Comparison of ENCODE assay signal across 24 cellular contexts in the genomic region with DNA sequence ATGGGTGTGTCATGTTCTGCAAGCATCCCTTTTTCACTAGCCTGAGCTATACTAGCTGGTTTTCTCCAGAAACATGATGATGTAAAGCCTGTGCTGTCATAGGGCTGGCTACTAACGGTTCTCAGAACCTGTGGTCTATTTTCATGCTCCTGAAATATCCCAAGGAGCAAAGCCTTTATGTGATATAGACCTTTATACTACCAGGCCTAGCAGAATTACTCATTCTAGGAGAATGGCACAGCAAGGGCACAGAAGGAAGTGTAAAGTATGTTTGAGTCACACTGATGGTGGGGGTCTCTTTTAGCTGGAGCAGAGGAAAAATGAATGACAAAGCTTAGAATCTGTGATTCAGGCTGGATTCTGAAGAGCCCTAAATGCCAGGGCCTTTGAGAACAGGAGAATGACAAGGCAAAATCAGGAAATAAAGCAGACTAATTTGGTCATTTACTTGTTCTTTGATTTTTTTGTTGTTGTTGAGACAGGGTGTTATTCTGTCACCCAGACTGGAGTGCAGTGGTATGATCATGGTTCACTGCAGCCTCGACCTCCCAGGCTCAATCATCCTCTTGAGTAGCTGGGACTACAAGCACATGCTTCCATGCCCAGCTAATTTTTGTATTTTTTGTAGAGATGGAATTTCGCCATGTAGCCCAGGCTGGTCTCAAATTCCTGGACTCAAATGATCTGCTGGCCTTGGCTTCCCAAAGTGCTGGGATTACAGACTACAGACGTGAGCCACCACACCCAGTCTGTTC. TPM values are rescaled to one million over a fixed set of nuclear protein-coding genes. Genes with fewer than 3 reads are reported as not detected.
DNase-seq lines count a peak whose midpoint lies in the region; ATAC-seq and TF ChIP-seq lines count a peak whose summit lies in the region.
"Had no signal": no experiment of that assay in that cellular context is flagged by ENCODE, and none has a peak within 500 bp of the region (broad histone marks: within the 10 kb centered on the region; RNA-seq: fewer than 3 reads in every experiment).

No MANE protein-coding gene starts in this region.

- no peak overlapping the region for H3K9ac ChIP-seq in adipocyte (ENCODE audit: low read length)

- peaks cover 3% of the 10 kb centered on the region for H3K9me3 Mint-ChIP-seq in nephron progenitor cell
- H3K9me3 Mint-ChIP-seq: memory B cell; natural killer cell treated with Interleukin-12 subunit alpha and Interleukin-12 subunit beta and Interleukin-15 and Interleukin-18, amount 100 ng/mL, for 72 hours; stimulated activated naive B cell treated with anti-CD40 and anti-IgM and Interleukin-4, amounts not matched to agents 10 μg/mL and 1 μg/mL and 100 μg/mL, for 72 hours; T-helper 2 cell treated with Interferon-gamma antibody and Interleukin-4, amounts not matched to agents 5 μg/mL and 100 μg/mL, for 36 hours had no signal

- WGBS in thyroid gland, 2 donors: 42 to 55% methylated on average over 4 of the region's 4 CpGs

- peaks cover 4% of the 10 kb centered on the region for H3K4me1 Mint-ChIP-seq in nephron progenitor cell
- H3K4me1 Mint-ChIP-seq: memory B cell; stimulated activated naive B cell treated with anti-CD40 and anti-IgM and Interleukin-4, amounts not matched to agents 10 μg/mL and 1 μg/mL and 100 μg/mL, for 72 hours had no signal

- peaks cover 13% of the 10 kb centered on the region for H3K27me3 Mint-ChIP-seq in nephron progenitor cell (ENCODE audit: low read depth, poor library complexity)

- ATAC-seq in GM18498 (IDR thresholded peaks at IDR 0.05; ENCODE audit: unreplicated experiment): no peak
- ATAC-seq: HCT116; heart right ventricle; natural killer cell treated with Interleukin-12 subunit alpha and Interleukin-12 subunit beta and Interleukin-15 and Interleukin-18, amount 100 ng/mL, for 72 hours; stimulated activated naive B cell treated with anti-CD40 and anti-IgM and Interleukin-4, amounts not matched to agents 10 μg/mL and 1 μg/mL and 100 μg/mL, for 72 hours had no signal

- TF ChIP-seq CTCF in fibroblast of the aortic adventitia (IDR thresholded peaks at IDR 0.05; ENCODE audit: insufficient read depth, low read length) (no peak), thyroid gland (IDR thresholded peaks at IDR 0.05) (no peak), nephron progenitor cell (IDR thresholded peaks at IDR 0.05) (no peak)

- peaks cover 9% of the 10 kb centered on the region for H3K9me3 ChIP-seq in adipocyte (ENCODE audit: control insufficient read depth, low read length)
- no peaks in the 10 kb centered on the region for H3K9me3 ChIP-seq in thyroid gland
- H3K9me3 ChIP-seq: heart right ventricle, tibial nerve had no signal

- H3K27ac Mint-ChIP-seq in nephron progenitor cell: no peak overlapping the region
- H3K27ac Mint-ChIP-seq: memory B cell; natural killer cell treated with Interleukin-12 subunit alpha and Interleukin-12 subunit beta and Interleukin-15 and Interleukin-18, amount 100 ng/mL, for 72 hours; stimulated activated naive B cell treated with anti-CD40 and anti-IgM and Interleukin-4, amounts not matched to agents 10 μg/mL and 1 μg/mL and 100 μg/mL, for 72 hours; T-helper 2 cell treated with Interferon-gamma antibody and Interleukin-4, amounts not matched to agents 5 μg/mL and 100 μg/mL, for 36 hours had no signal

- H3K4me3 ChIP-seq in adipocyte (ENCODE audit: low read length): no peak overlapping the region
- no peak overlapping the region for H3K4me3 ChIP-seq in fibroblast of the aortic adventitia (ENCODE audit: low read depth, low read length)
- no peak overlapping the region for H3K4me3 ChIP-seq in thyroid gland (replicated peaks in 1 of 3)
- H3K4me3 ChIP-seq: heart right ventricle, tibial nerve had no signal

- H3K27me3 ChIP-seq in adipocyte (replicated peaks; ENCODE audit: control insufficient read depth, insufficient read depth, low read length) (peaks cover 12% of the 10 kb centered on the region), thyroid gland (no peaks in the 10 kb centered on the region)

- H3K4me1 ChIP-seq in adipocyte (ENCODE audit: control insufficient read depth, insufficient read depth, low read length) (peaks cover 5% of the 10 kb centered on the region), thyroid gland (no peaks in the 10 kb centered on the region)
- H3K4me1 ChIP-seq: heart right ventricle, tibial nerve had no signal

- no peaks in the 10 kb centered on the region for H3K36me3 Mint-ChIP-seq in nephron progenitor cell (ENCODE audit: low read depth)
- H3K36me3 Mint-ChIP-seq: memory B cell; natural killer cell treated with Interleukin-12 subunit alpha and Interleukin-12 subunit beta and Interleukin-15 and Interleukin-18, amount 100 ng/mL, for 72 hours; stimulated activated naive B cell treated with anti-CD40 and anti-IgM and Interleukin-4, amounts not matched to agents 10 μg/mL and 1 μg/mL and 100 μg/mL, for 72 hours had no signal

- no peak overlapping the region for H3K4me3 Mint-ChIP-seq in nephron progenitor cell
- H3K4me3 Mint-ChIP-seq: memory B cell; natural killer cell treated with Interleukin-12 subunit alpha and Interleukin-12 subunit beta and Interleukin-15 and Interleukin-18, amount 100 ng/mL, for 72 hours; stimulated activated naive B cell treated with anti-CD40 and anti-IgM and Interleukin-4, amounts not matched to agents 10 μg/mL and 1 μg/mL and 100 μg/mL, for 72 hours; T-helper 2 cell treated with Interferon-gamma antibody and Interleukin-4, amounts not matched to agents 5 μg/mL and 100 μg/mL, for 36 hours had no signal

- peak; percentile 90 for DNase-seq in HT1080 (ENCODE audit: low read depth)
- peak; percentile 47 for DNase-seq in adipocyte (ENCODE audit: low read depth)
- peak; percentile 30 for DNase-seq in fibroblast of the aortic adventitia (ENCODE audit: low read depth)
- DNase-seq in thyroid gland: peak; percentile 59 to 62
- DNase-seq in NCI-H2227 treated with DMSO at 0.1 percent for 48 hours (lab: John Stamatoyannopoulos, UW): no peak
- DNase-seq in nephron progenitor cell: no peak
- DNase-seq: activated CD4-positive, CD25-positive, alpha-beta regulatory T cell treated with anti-CD3 and anti-CD28 coated beads, Interleukin-2, amount 50 U/mL, for 72 hours; activated effector memory CD4-positive, alpha-beta T cell treated with Interleukin-2 at 50 U/mL for 16 hours; aorta; C1 segment of cervical spinal cord; cortex of kidney; erythroblast; heart right ventricle; islet precursor cell; NCI-H1930; SHP77 treated with DMSO at 0.1 percent for 48 hours; stimulated activated CD4-positive, alpha-beta T cell treated with anti-CD3 and anti-CD28 coated beads, Interleukin-15, amount 100 ng/mL, for 24 hours; stimulated activated naive B cell treated with anti-CD40 and anti-IgM and Interleukin-4, amounts not matched to agents 10 μg/mL and 1 μg/mL and 100 μg/mL, for 72 hours had no signal

- intact Hi-C loops in thyroid gland (cut with DNase I): no loop called here

- H3K36me3 ChIP-seq in adipocyte (ENCODE audit: control insufficient read depth, insufficient read depth, low read length, severe bottlenecking): no peaks in the 10 kb centered on the region
- no peaks in the 10 kb centered on the region for H3K36me3 ChIP-seq in thyroid gland
- H3K36me3 ChIP-seq: heart right ventricle, tibial nerve had no signal

- H3K27ac ChIP-seq in thyroid gland: peak overlapping the region; percentile 37 to 50 (median 50)
- H3K27ac ChIP-seq: heart right ventricle, tibial nerve had no signal

- no peak for TF ChIP-seq POLR2A in thyroid gland (IDR thresholded peaks at IDR 0.05)

RNA-seq across cellular contexts. Expression of a gene that starts 11.8 kb away (rescaled TPM):
- 21.9 and 33.4 TPM in 2 replicates for total RNA-seq in HT1080 (2014; rRNA removed; shearing (Covaris generic))
- 20.1 and 24.3 TPM in 2 replicates for polyA plus RNA-seq in HT1080 (2015; cell fraction: cytosol; rRNA removed)
- 22.4 and 22.7 TPM in 2 replicates for polyA plus RNA-seq in HT1080 (2015; cell fraction: nucleus; rRNA removed)
- total RNA-seq in fibroblast of the aortic adventitia (ENCODE audit: low replicate concordance) (38.2 and 113 TPM in 2 replicates), thyroid gland (10 to 100 TPM; 58.2 to 79.0 (median 65.5) TPM)

RNA-seq across cellular contexts. Expression of a gene that starts 32.8 kb away (rescaled TPM):
- 14.3 and 17.1 TPM in 2 replicates for total RNA-seq in HT1080 (2014; rRNA removed; shearing (Covaris generic))
- polyA plus RNA-seq in HT1080 (2015; cell fraction: cytosol; rRNA removed): 30.9 and 38.9 TPM in 2 replicates
- 9.0 and 11.9 TPM in 2 replicates for polyA plus RNA-seq in HT1080 (2015; cell fraction: nucleus; rRNA removed)
- 13.2 and 62.0 TPM in 2 replicates for total RNA-seq in fibroblast of the aortic adventitia (ENCODE audit: low replicate concordance)
- 10 to 100 TPM; 38.1 to 61.1 (median 43.7) TPM for total RNA-seq in thyroid gland

RNA-seq across cellular contexts. Expression of a gene that starts 45.9 kb away (rescaled TPM):
- total RNA-seq in HT1080 (2014; rRNA removed; shearing (Covaris generic)): 397 and 471 TPM in 2 replicates
- 455 and 600 TPM in 2 replicates for polyA plus RNA-seq in HT1080 (2015; cell fraction: cytosol; rRNA removed)
- 722 and 851 TPM in 2 replicates for polyA plus RNA-seq in HT1080 (2015; cell fraction: nucleus; rRNA removed)
- total RNA-seq in fibroblast of the aortic adventitia (ENCODE audit: low replicate concordance) (641 and 741 TPM in 2 replicates), thyroid gland (100 to 1,000 TPM; 273 to 382 (median 361) TPM)

RNA-seq across cellular contexts. Expression of a gene that starts 55.3 kb away (rescaled TPM):
- 30.0 and 33.0 TPM in 2 replicates for total RNA-seq in HT1080 (2014; rRNA removed; shearing (Covaris generic))
- 43.1 and 52.5 TPM in 2 replicates for polyA plus RNA-seq in HT1080 (2015; cell fraction: cytosol; rRNA removed)
- polyA plus RNA-seq in HT1080 (2015; cell fraction: nucleus; rRNA removed): 28.1 and 32.5 TPM in 2 replicates
- 47.1 and 100 TPM in 2 replicates for total RNA-seq in fibroblast of the aortic adventitia (ENCODE audit: low replicate concordance)
- total RNA-seq in thyroid gland: 10 to 100 TPM; 72.0 to 91.8 (median 79.8) TPM

Comparison
In these comparisons a context has a peak if more than half of its experiments do, and no peak if none do; other contexts are left out.
1. DNase-seq: peak in HT1080 (single experiment), adipocyte (single experiment), fibroblast of the aortic adventitia (single experiment) and thyroid gland (2 of 2); none in NCI-H2227 treated with DMSO at 0.1 percent for 48 hours (single experiment) and nephron progenitor cell (single experiment).